Comparison of ENCODE assay signal across 10 cellular contexts in the genomic region with DNA sequence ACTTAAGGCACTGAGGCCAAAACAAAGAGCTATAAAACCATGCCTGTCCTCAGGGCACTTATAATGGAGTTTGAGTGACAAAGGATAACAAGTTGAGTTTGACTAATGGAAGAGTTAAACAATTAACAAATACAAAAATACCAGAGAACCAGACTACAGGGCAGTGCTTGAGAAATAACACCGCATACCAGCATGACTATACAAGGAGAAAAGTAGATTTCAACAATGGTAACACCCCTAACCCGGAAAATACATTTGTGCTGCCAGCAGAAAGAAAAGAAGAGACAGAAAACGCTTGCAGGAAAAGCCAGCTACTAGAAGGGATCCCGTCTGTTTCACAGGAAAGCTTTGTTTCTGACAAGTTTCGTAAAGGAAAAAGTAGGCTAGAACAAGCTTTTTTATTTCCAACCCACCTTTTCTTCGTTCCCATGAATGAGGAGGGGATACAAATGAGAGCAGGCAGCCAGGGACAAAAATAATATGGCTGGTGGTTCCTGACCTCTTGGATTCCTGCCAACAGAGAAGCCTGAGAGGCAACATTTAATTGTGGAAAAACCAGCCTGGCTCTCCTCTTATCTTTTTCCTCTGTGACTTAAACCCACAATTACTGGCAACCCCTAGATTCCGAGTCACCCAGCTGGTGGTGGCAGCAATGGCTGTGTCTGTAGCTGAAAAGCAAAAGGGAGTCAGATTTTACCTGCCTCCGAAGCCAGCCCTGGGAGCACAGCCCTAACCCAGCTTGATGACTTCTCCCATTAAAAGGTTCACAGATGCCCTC. TPM values are rescaled to one million over a fixed set of nuclear protein-coding genes. Genes with fewer than 3 reads are reported as not detected.
A peak's percentile ranks its signal among the peaks of the same experiment; 100 is the strongest.
DNase-seq lines count a peak whose midpoint lies in the region; ATAC-seq and TF ChIP-seq lines count a peak whose summit lies in the region.
"Had no signal": no experiment of that assay in that cellular context is flagged by ENCODE, and none has a peak within 500 bp of the region (broad histone marks: within the 10 kb centered on the region; RNA-seq: fewer than 3 reads in every experiment).

No MANE protein-coding gene starts in this region.

- H3K27ac ChIP-seq in HCT116 (ENCODE audit: low read depth, low read length) = no peak overlapping the region
- H3K27ac ChIP-seq in ectodermal cell (ENCODE audit: insufficient read depth, low read depth, low read length, poor library complexity, severe bottlenecking) = peak overlapping the region; percentile 61
- H3K27ac ChIP-seq in OCI-LY7 (ENCODE audit: low read depth, low read length, poor library complexity, severe bottlenecking) = no peak overlapping the region
- H3K27ac ChIP-seq in GM23338 (ENCODE audit: low read depth) = no peak overlapping the region

- CTCF ChIA-PET in HCT116 (lab: Charles Lee) = no interaction called here
- CTCF ChIA-PET in OCI-LY7 (lab: Charles Lee; ENCODE audit: unreplicated experiment) = no interaction called here

- H3K36me3 ChIP-seq in HCT116 (ENCODE audit: control insufficient read depth in 1 of 2, insufficient read depth in 2 of 2, low read length in 2 of 2) (no peaks in the 10 kb centered on the region), ectodermal cell (ENCODE audit: control insufficient read depth, insufficient read depth, low read length) (peaks cover 4% of the 10 kb centered on the region), OCI-LY7 (ENCODE audit: insufficient read depth, low read length) (no peaks in the 10 kb centered on the region), GM23338 (ENCODE audit: insufficient read depth) (no peaks in the 10 kb centered on the region)

- H3K9me2 ChIP-seq in HCT116 (ENCODE audit: insufficient read depth) (no peaks in the 10 kb centered on the region), OCI-LY7 (ENCODE audit: insufficient read depth, low read length) (no peaks in the 10 kb centered on the region), GM23338 (ENCODE audit: insufficient read depth) (no peaks in the 10 kb centered on the region)

- no peak for DNase-seq in HCT116 (ENCODE audit: low read depth, low spot score)
- peak; percentile 94 for DNase-seq in NCI-H748 treated with DMSO at 0.1 percent for 48 hours (lab: John Stamatoyannopoulos, UW)
- DNase-seq in pons (ENCODE audit: low spot score) = no peak
- DNase-seq in OCI-LY7 (ENCODE audit: low spot score) = no peak
- DNase-seq in GM23338 (ENCODE audit: low spot score) = no peak
- DNase-seq: GOT3, Karpas-422 had no signal

- WGBS in ectodermal cell, 2 experiments = 85 to 86% methylated on average over 8 of the region's 8 CpGs

- BruUV-seq in HCT116 (replicated peaks; lab: Mats Ljungman, UMichigan) (no TSS peak), OCI-LY7 (replicated peaks; lab: Mats Ljungman, UMichigan) (no TSS peak)

- H3K27me3 Mint-ChIP-seq in nephron (ENCODE audit: low read depth) (no peaks in the 10 kb centered on the region), GM23338 (ENCODE audit: insufficient read depth, low read depth, poor library complexity) (no peaks in the 10 kb centered on the region)

- TF ChIP-seq RAD21 in HCT116 (IDR thresholded peaks at IDR 0.05; ENCODE audit: low read depth) = no peak

- H4K20me1 ChIP-seq in HCT116 (ENCODE audit: insufficient read depth) (no peaks in the 10 kb centered on the region), OCI-LY7 (ENCODE audit: insufficient read depth, low read length) (no peaks in the 10 kb centered on the region), GM23338 (replicated peaks; ENCODE audit: insufficient read depth) (no peaks in the 10 kb centered on the region)

- intact Hi-C loops in HCT116 (cut with micrococcal nuclease) = no loop called here
- intact Hi-C loops in OCI-LY7 (cut with micrococcal nuclease; ENCODE audit: unreplicated experiment) = no loop called here

- TF ChIP-seq CTCF in HCT116 (IDR thresholded peaks at IDR 0.05 in 2 of 3, conservative IDR thresholded peaks at IDR 0.05 in 1 of 3; ENCODE audit: borderline replicate concordance in 1 of 3, insufficient read depth in 1 of 3, low read depth in 2 of 3, low read length in 2 of 3) (no peak), nephron (IDR thresholded peaks at IDR 0.05; ENCODE audit: unreplicated experiment in 3 of 3) (no peak), OCI-LY7 (conservative IDR thresholded peaks at IDR 0.05; ENCODE audit: low read length) (no peak), GM23338 (conservative IDR thresholded peaks at IDR 0.05; ENCODE audit: low read depth in 2 of 2) (no peak)

- TF ChIP-seq POLR2A in HCT116 (IDR thresholded peaks at IDR 0.05; ENCODE audit: borderline replicate concordance, extremely low read depth, insufficient read depth, insufficient read length) = no peak

- no peaks in the 10 kb centered on the region for H3K79me2 ChIP-seq in HCT116 (ENCODE audit: insufficient read depth, low read length)
- H3K79me2 ChIP-seq in OCI-LY7 (ENCODE audit: insufficient read depth, low read depth, low read length) = no peaks in the 10 kb centered on the region
- no peaks in the 10 kb centered on the region for H3K79me2 ChIP-seq in GM23338 (replicated peaks; ENCODE audit: insufficient read depth)

- no peaks in the 10 kb centered on the region for H3F3A ChIP-seq in GM23338 (replicated peaks; ENCODE audit: low read depth)

- H3K27me3 ChIP-seq in HCT116 (ENCODE audit: insufficient read depth, low read length) (no peaks in the 10 kb centered on the region), ectodermal cell (ENCODE audit: control insufficient read depth, insufficient read depth, low read length, poor library complexity, severe bottlenecking) (no peaks in the 10 kb centered on the region), GM23338 (ENCODE audit: insufficient read depth) (no peaks in the 10 kb centered on the region)

- POLR2A ChIA-PET in HCT116 (lab: Charles Lee) (interaction anchor here (1.0 kb wide), 1 partner anchor 8 kb away, joined by 3 read pairs; no protein-coding TSS in a partner anchor), OCI-LY7 (lab: Charles Lee) (interaction anchor here (0.6 to 2.5 kb wide), 4 partner anchors 9 to 164 kb away, joined by 3 to 17 read pairs (median 3); no protein-coding TSS in a partner anchor)

- no peak overlapping the region for H2AFZ ChIP-seq in HCT116 (ENCODE audit: low read depth, low read length, poor library complexity, severe bottlenecking)
- no peak overlapping the region for H2AFZ ChIP-seq in OCI-LY7 (ENCODE audit: low read length)
- H2AFZ ChIP-seq in GM23338 = no peak overlapping the region

- H3K4me1 ChIP-seq in HCT116 (ENCODE audit: control insufficient read depth in 1 of 2, insufficient read depth in 2 of 2, low read length in 2 of 2) = peaks cover 54 to 63% of the 10 kb centered on the region in 2 experiments
- H3K4me1 ChIP-seq in ectodermal cell (ENCODE audit: control insufficient read depth, insufficient read depth, low read length) = peaks cover 44% of the 10 kb centered on the region
- H3K4me1 ChIP-seq in OCI-LY7 (ENCODE audit: insufficient read depth, low read length, poor library complexity, severe bottlenecking) = no peaks in the 10 kb centered on the region
- no peaks in the 10 kb centered on the region; the same call in 1 of the 2 replicates for H3K4me1 ChIP-seq in GM23338 (ENCODE audit: insufficient read depth)

- H3K36me3 Mint-ChIP-seq in nephron (ENCODE audit: low read depth) = peaks cover 26% of the 10 kb centered on the region
- no peaks in the 10 kb centered on the region for H3K36me3 Mint-ChIP-seq in GM23338 (ENCODE audit: low read depth)

- H3K4me1 Mint-ChIP-seq in nephron (peaks cover 74% of the 10 kb centered on the region), GM23338 (peaks cover 4% of the 10 kb centered on the region)

- H3K9me3 Mint-ChIP-seq in nephron (no peaks in the 10 kb centered on the region), GM23338 (no peaks in the 10 kb centered on the region; the same call in 2 of the 3 replicates)

- H3K4me3 ChIP-seq in HCT116 (replicated peaks in 1 of 2; ENCODE audit: low read depth in 1 of 2, low read length in 2 of 2) = no peak overlapping the region
- H3K4me3 ChIP-seq in ectodermal cell (ENCODE audit: insufficient read depth, low read depth, low read length) = no peak overlapping the region
- H3K4me3 ChIP-seq in OCI-LY7 (ENCODE audit: low read depth, low read length, poor library complexity, severe bottlenecking) = no peak overlapping the region
- no peak overlapping the region for H3K4me3 ChIP-seq in GM23338

- ATAC-seq in HCT116 (no peak), GM23338 (no peak), HG02852 (IDR thresholded peaks at IDR 0.05; ENCODE audit: unreplicated experiment) (no peak)

- peak overlapping the region in 1 of 3 experiments; percentile 15 for H3K4me3 Mint-ChIP-seq in nephron
- no peak overlapping the region for H3K4me3 Mint-ChIP-seq in GM23338

- H3K4me2 ChIP-seq in HCT116 (ENCODE audit: low read length) = peak overlapping the region; percentile 43
- H3K4me2 ChIP-seq in OCI-LY7 (ENCODE audit: low read length) = no peak overlapping the region
- H3K4me2 ChIP-seq in GM23338 = no peak overlapping the region

- no peaks in the 10 kb centered on the region for H3K9me3 ChIP-seq in HCT116 (ENCODE audit: control insufficient read depth in 1 of 2, insufficient read depth in 1 of 2, low read depth in 1 of 2, low read length in 2 of 2)
- no peaks in the 10 kb centered on the region for H3K9me3 ChIP-seq in ectodermal cell (ENCODE audit: control insufficient read depth, low read length)
- H3K9me3 ChIP-seq in OCI-LY7 (ENCODE audit: low read length) = no peaks in the 10 kb centered on the region

- H3K9ac ChIP-seq in HCT116 (ENCODE audit: low read length) = no peak overlapping the region

- H3K27ac Mint-ChIP-seq in nephron (peak overlapping the region; percentile 62 to 92 (median 83)), GM23338 (no peak overlapping the region)

- RAD21 ChIA-PET in HCT116 (lab: Charles Lee; ENCODE audit: low non-redundant PET in 1 of 2, low total read pairs in 2 of 2, uncharacterized antibody in 2 of 2, unreplicated experiment in 2 of 2) = no interaction called here

TF ChIP-seq in HCT116, 20 proteins besides CTCF, POLR2A, EP300 and RAD21:
- TF ChIP-seq SP1 (IDR thresholded peaks at IDR 0.05; ENCODE audit: low read depth) (peak; percentile 23; the same call in 1 of the 2 replicates), CBX3 (IDR thresholded peaks at IDR 0.05; ENCODE audit: low read depth) (no peak)

TF ChIP-seq in GM23338, 12 proteins besides CTCF, POLR2A, EP300 and RAD21 (continues in another document):
- TF ChIP-seq CREB1 (CRISPR knock-in tag; IDR thresholded peaks at IDR 0.05; ENCODE audit: low read depth) = no peak
- no peak for TF ChIP-seq JUNB (IDR thresholded peaks at IDR 0.05; ENCODE audit: unreplicated experiment)

RNA-seq across cellular contexts. Expression of gene WLS, which starts 56.5 kb away (rescaled TPM):
- total RNA-seq in HCT116 (2021; ENCODE audit: unreplicated experiment) (38.0 TPM), OCI-LY7 (2022) (0.31 TPM in 1 of 2 replicates, not detected in the other)
- polyA plus RNA-seq in HCT116 (2012) = 33.8 and 41.7 TPM in 2 replicates
- polyA plus RNA-seq in ectodermal cell (2013, experiment 1 of 4) = 532 TPM
- 611 TPM for polyA plus RNA-seq in ectodermal cell (2013, experiment 2 of 4)
- 377 TPM for polyA plus RNA-seq in ectodermal cell (2013, experiment 3 of 4)
- 459 TPM for polyA plus RNA-seq in ectodermal cell (2013, experiment 4 of 4)
- total RNA-seq in OCI-LY7 (2014; rRNA removed; shearing (Covaris generic)) = not detected in 2 replicates
- total RNA-seq in GM23338 (2014; rRNA removed; shearing (Covaris generic)) = 1.2 and 2.7 TPM in 2 replicates
- polyA plus RNA-seq in GM23338 (2016; fragmentation: Nextera tagmentation; extraction: Ambion mirVana) = 0.73 and 0.87 TPM in 2 replicates

Comparison
In these comparisons a context has a peak if more than half of its experiments do, and no peak if none do; other contexts are left out.
1. RNA of gene WLS, which starts 56.5 kb away (total RNA-seq): 38.0 TPM in HCT116 (single experiment); 1.2 to 2.7 TPM in GM23338 and 0.31 TPM in OCI-LY7; every median in the first group is over 10 times any median in the second.